ENCODE assay signal across 8 cellular contexts in the genomic region with DNA sequence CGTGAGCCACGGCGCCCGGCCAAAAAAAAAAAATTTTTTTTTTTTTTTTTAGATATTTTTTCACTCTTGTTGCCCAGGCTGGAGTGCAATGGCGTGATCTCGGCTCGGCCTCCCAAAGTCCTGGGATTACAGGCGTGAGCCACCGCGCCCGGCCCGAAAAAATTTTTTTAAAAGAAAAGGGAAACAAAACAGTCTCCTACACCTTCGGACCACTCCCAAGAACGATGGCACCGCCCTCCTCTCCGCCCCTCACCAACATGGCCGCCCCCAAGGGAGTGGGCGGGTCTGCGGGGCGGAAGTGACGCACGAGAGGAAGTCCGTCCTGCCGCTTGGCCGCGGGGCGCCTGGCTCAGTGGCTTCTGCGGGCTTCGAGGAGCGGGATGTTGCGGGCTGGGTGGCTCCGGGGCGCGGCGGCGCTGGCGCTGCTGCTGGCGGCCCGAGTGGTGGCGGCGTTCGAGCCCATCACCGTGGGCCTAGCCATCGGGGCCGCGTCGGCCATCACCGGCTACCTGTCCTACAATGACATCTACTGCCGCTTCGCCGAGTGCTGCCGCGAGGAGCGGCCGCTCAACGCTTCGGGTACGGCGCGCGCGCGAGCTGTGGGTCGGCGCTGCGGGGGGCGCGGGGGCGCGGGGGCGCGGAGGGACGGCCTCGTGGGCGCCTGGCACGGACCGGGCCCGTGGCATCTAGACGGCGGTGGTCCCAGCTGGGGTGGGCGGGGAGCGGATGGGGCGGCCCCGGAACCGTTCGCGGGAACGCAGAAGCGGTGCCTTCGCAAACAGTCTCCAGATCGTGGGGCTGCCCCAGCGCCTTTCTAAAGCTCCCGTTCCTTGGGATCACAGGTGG. TPM values are rescaled to one million over a fixed set of nuclear protein-coding genes. Genes with fewer than 3 reads are reported as not detected.
DNase-seq lines count a peak whose midpoint lies in the region; ATAC-seq and TF ChIP-seq lines count a peak whose summit lies in the region.

A gene with protein sequence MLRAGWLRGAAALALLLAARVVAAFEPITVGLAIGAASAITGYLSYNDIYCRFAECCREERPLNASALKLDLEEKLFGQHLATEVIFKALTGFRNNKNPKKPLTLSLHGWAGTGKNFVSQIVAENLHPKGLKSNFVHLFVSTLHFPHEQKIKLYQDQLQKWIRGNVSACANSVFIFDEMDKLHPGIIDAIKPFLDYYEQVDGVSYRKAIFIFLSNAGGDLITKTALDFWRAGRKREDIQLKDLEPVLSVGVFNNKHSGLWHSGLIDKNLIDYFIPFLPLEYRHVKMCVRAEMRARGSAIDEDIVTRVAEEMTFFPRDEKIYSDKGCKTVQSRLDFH (plus strand): TSS at position 352 of the 846 bp plus-strand sequence. CDS start 29 bp downstream, at position 381.

- peaks cover 22% of the 10 kb centered on the region for H3K4me1 Mint-ChIP-seq in activated B cell treated with CpG ODN at 0.5 μM for 24 hours
- H3K4me1 Mint-ChIP-seq in immature natural killer cell = peaks cover 32 to 35% of the 10 kb centered on the region in 2 donors

- H3K27me3 ChIP-seq in AG04450 (ENCODE audit: control insufficient read depth, insufficient read depth, low read length) = no peaks in the 10 kb centered on the region

- H3K27me3 Mint-ChIP-seq in activated B cell treated with CpG ODN at 0.5 μM for 24 hours (no peaks in the 10 kb centered on the region), immature natural killer cell (ENCODE audit: low read depth in 3 of 3) (peaks cover 3 to 9% (median 4%) of the 10 kb centered on the region in 3 donors)

- H3K27ac Mint-ChIP-seq in activated B cell treated with CpG ODN at 0.5 μM for 24 hours = peak within 1 kb of the TSS; percentile 93
- peak within 1 kb of the TSS; percentile 76 to 96 (median 94) for H3K27ac Mint-ChIP-seq in immature natural killer cell

- CTCF ChIA-PET in AG04450 (lab: Charles Lee) (interaction anchor here (0.9 to 2.9 kb wide), 5 partner anchors 13 to 162 kb away, joined by 3 to 7 read pairs (median 4); no protein-coding TSS in a partner anchor), activated B cell treated with CpG ODN at 0.5 μM for 24 hours (lab: Charles Lee) (interaction anchor here (0.7 kb wide), 1 partner anchor 663 kb away, joined by 3 read pairs; no protein-coding TSS in a partner anchor)

- ATAC-seq in GM18909 (IDR thresholded peaks at IDR 0.05; ENCODE audit: poor library complexity, unreplicated experiment) = peak; percentile 90
- ATAC-seq in HG03175 (IDR thresholded peaks at IDR 0.05; ENCODE audit: unreplicated experiment) = peak; percentile 92
- ATAC-seq in activated B cell treated with CpG ODN at 0.5 μM for 24 hours (ENCODE audit: low read depth) = peak; percentile 95

- peaks cover 29% of the 10 kb centered on the region for H3K36me3 Mint-ChIP-seq in activated B cell treated with CpG ODN at 0.5 μM for 24 hours (ENCODE audit: low read depth)
- peaks cover 9 to 10% (median 10%) of the 10 kb centered on the region in 3 donors for H3K36me3 Mint-ChIP-seq in immature natural killer cell

- POLR2A ChIA-PET in AG04450 (lab: Yijun Ruan, JAX) (interaction anchor here (0.6 to 1.3 kb wide), 2 partner anchors 39 to 298 kb away, joined by 3 to 5 read pairs; no protein-coding TSS in a partner anchor), activated B cell treated with CpG ODN at 0.5 μM for 24 hours (lab: Charles Lee) (interaction anchor here (0.5 to 3.2 kb wide), 14 partner anchors 17 to 1306 kb away, joined by 3 to 10 read pairs (median 5); a partner anchor contains a TSS)

- no peaks in the 10 kb centered on the region for H3K9me3 ChIP-seq in AG04450 (ENCODE audit: control insufficient read depth, insufficient read depth, low read length)

- DNase-seq in AG04450 (ENCODE audit: low read depth, low spot score) (peak; percentile 75), NCI-H226 (peak; percentile 84), activated B cell treated with CpG ODN at 0.5 μM for 24 hours (peak; percentile 99), cardiac fibroblast (ENCODE audit: low read depth in 2 of 2) (peak; percentile 95 to 96), immature natural killer cell (peak; percentile 96 to 97 (median 96)), smooth muscle cell of the brain vasculature (ENCODE audit: low read depth, low spot score) (peak; percentile 72)

- H3K4me3 Mint-ChIP-seq in activated B cell treated with CpG ODN at 0.5 μM for 24 hours (peak within 1 kb of the TSS; percentile 92), immature natural killer cell (peak within 1 kb of the TSS; percentile 92 to 94 (median 93))

- H3K27ac ChIP-seq in AG04450 (ENCODE audit: low read depth, low read length) = no peak within 1 kb of the TSS

- peak within 1 kb of the TSS; percentile 73 for H3K4me3 ChIP-seq in AG04450 (ENCODE audit: low read depth, low read length)
- H3K4me3 ChIP-seq in cardiac fibroblast (replicated peaks in 1 of 2; ENCODE audit: low read depth in 2 of 2, low read length in 2 of 2) = peak within 1 kb of the TSS; percentile 68 to 73

- H3K9me3 Mint-ChIP-seq in activated B cell treated with CpG ODN at 0.5 μM for 24 hours (no peaks in the 10 kb centered on the region), immature natural killer cell (no peaks in the 10 kb centered on the region)

- no peak for TF ChIP-seq CTCF in AG04450 (IDR thresholded peaks at IDR 0.05; ENCODE audit: low read depth, low read length)
- TF ChIP-seq CTCF in activated B cell treated with CpG ODN at 0.5 μM for 24 hours (IDR thresholded peaks at IDR 0.05) = no peak
- TF ChIP-seq CTCF in cardiac fibroblast (IDR thresholded peaks at IDR 0.05; ENCODE audit: low read depth, low read length) = no peak

- intact Hi-C loops in activated B cell treated with CpG ODN at 0.5 μM for 24 hours (cut with micrococcal nuclease) = loop anchor here (1.0 to 5.0 kb wide), 6 partner anchors 21 to 776 kb away; a partner anchor contains a TSS

RNA-seq across cellular contexts. Expression of the gene that starts here (rescaled TPM):
- polyA plus RNA-seq in AG04450 (2011; rRNA removed) (26.3 and 31.0 TPM in 2 replicates), immature natural killer cell (10 to 100 TPM; 23.2 to 45.1 (median 25.8) TPM)
- polyA minus RNA-seq in AG04450 (2011; rRNA and poly(A)+ RNA removed) = 13.4 and 14.1 TPM in 2 replicates
- total RNA-seq in activated B cell treated with CpG ODN at 0.5 μM for 24 hours = 11.8 and 15.3 TPM in 2 replicates
